In genomic region chr16:14742269-14743128, GRCh38 we compare ENCODE assay signal across 8 cellular contexts. TPM values are rescaled to one million over a fixed set of nuclear protein-coding genes. Genes with fewer than 3 reads are reported as not detected.
DNase-seq lines count a peak whose midpoint lies in the region; ATAC-seq and TF ChIP-seq lines count a peak whose summit lies in the region.
"Not testable (repeated sequence)": the region's sequence is repeated elsewhere in the genome, so short reads cannot be mapped to it uniquely, and the experiment has no call there.
"Had no signal": no experiment of that assay in that cellular context is flagged by ENCODE, and none has a peak within 500 bp of the region (broad histone marks: within the 10 kb centered on the region; RNA-seq: fewer than 3 reads in every experiment).

Gene NPIPA2 (plus strand): TSS chr16:14742533. CDS start chr16:14748066, 5,533 bp downstream.

- H3K27ac ChIP-seq in RWPE2 (ENCODE audit: poor library complexity, severe bottlenecking); dorsolateral prefrontal cortex: not testable (repeated sequence)

- peak; percentile 99 for ATAC-seq in GM18868 (IDR thresholded peaks at IDR 0.05; ENCODE audit: unreplicated experiment)
- ATAC-seq in GM21381 (IDR thresholded peaks at IDR 0.05; ENCODE audit: unreplicated experiment), result peak; percentile 99
- ATAC-seq in HG02759 (IDR thresholded peaks at IDR 0.05; ENCODE audit: unreplicated experiment), result peak; percentile 99
- peak; percentile 99 for ATAC-seq in HG03139 (IDR thresholded peaks at IDR 0.05; ENCODE audit: unreplicated experiment)
- peak; percentile 95 for ATAC-seq in RWPE2 (ENCODE audit: low read depth)
- peak; percentile 97 for ATAC-seq in mucosa of descending colon

- H3K4me3 ChIP-seq in RWPE2 (ENCODE audit: severe bottlenecking); dorsolateral prefrontal cortex; mucosa of descending colon: not testable (repeated sequence)

- H3K36me3 ChIP-seq in RWPE2 (ENCODE audit: low read depth); mucosa of descending colon (ENCODE audit: low read depth): not testable (repeated sequence)

- not testable (repeated sequence) for TF ChIP-seq CTCF in RWPE2 (IDR thresholded peaks at IDR 0.05; ENCODE audit: poor library complexity, severe bottlenecking); dorsolateral prefrontal cortex (IDR thresholded peaks at IDR 0.05 in 54 of 56, conservative IDR thresholded peaks at IDR 0.05 in 2 of 56; ENCODE audit: low read depth in 1 of 56, partially characterized antibody in 56 of 56); mucosa of descending colon (IDR thresholded peaks at IDR 0.05)

- H3K9me3 ChIP-seq in RWPE2 (ENCODE audit: severe bottlenecking); mucosa of descending colon: not testable (repeated sequence)

- not testable (repeated sequence) for H3K4me1 ChIP-seq in RWPE2 (ENCODE audit: insufficient read depth, poor library complexity, severe bottlenecking); mucosa of descending colon (ENCODE audit: low read depth)

- intact Hi-C loops in dorsolateral prefrontal cortex (cut with DNase I); mucosa of descending colon (cut with DNase I, micrococcal nuclease): not testable (repeated sequence)

- not testable (repeated sequence) for H3K27me3 ChIP-seq in RWPE2 (ENCODE audit: insufficient read depth, poor library complexity, severe bottlenecking); dorsolateral prefrontal cortex

- DNase-seq in RWPE2 (ENCODE audit: low spot score); dorsolateral prefrontal cortex; mucosa of descending colon: not testable (repeated sequence)

RNA-seq across cellular contexts. Expression of gene NPIPA2, which starts in this region (rescaled TPM):
- total RNA-seq in dorsolateral prefrontal cortex, result 10 to 100 TPM in 67 of 120 experiments, 1 to 10 TPM in 47, under 1 TPM in 1, not detected in 5; 0.91 to 33.4 (median 11.5) TPM
- total RNA-seq in mucosa of descending colon, result 1 to 10 TPM; 3.9 to 8.8 (median 4.9) TPM
- total RNA-seq: SK-MEL-5 had no signal
